In genomic region chr16:2151188-2152091, GRCh38 we compare ENCODE assay signal across 9 cellular contexts. TPM values are rescaled to one million over a fixed set of nuclear protein-coding genes. Genes with fewer than 3 reads are reported as not detected.
DNase-seq lines count a peak whose midpoint lies in the region; ATAC-seq and TF ChIP-seq lines count a peak whose summit lies in the region.
"Had no signal": no experiment of that assay in that cellular context is flagged by ENCODE, and none has a peak within 500 bp of the region (broad histone marks: within the 10 kb centered on the region; RNA-seq: fewer than 3 reads in every experiment).

No MANE protein-coding gene starts in this region.

- H3K27me3 ChIP-seq in Panc1 (ENCODE audit: control insufficient read depth, insufficient read depth, low read length) (no peaks in the 10 kb centered on the region), esophagus (ENCODE audit: control insufficient read depth in 1 of 2, insufficient read depth in 2 of 2, low read length in 2 of 2) (no peaks in the 10 kb centered on the region), ovary (no peaks in the 10 kb centered on the region)
- H3K27me3 ChIP-seq: upper lobe of left lung had no signal

- H3K4me1 Mint-ChIP-seq in activated CD4-positive, alpha-beta T cell treated with anti-CD3 and anti-CD28 coated beads, Interleukin-2, amount 10 ng/mL, durations not matched to agents 7 days and 5 days = peaks cover 33% of the 10 kb centered on the region

- in situ Hi-C loops in Panc1 (cut with HindIII; ENCODE audit: low pct_unique_long_range_greater_than_20kb, low sequenced_read_pairs) = no loop called here

- POLR2A ChIA-PET in activated CD4-positive, alpha-beta T cell treated with anti-CD3 and anti-CD28 coated beads, Interleukin-2, amount 10 ng/mL, durations not matched to agents 7 days and 5 days (lab: Charles Lee) = no interaction called here
- POLR2A ChIA-PET in Panc1 (lab: Charles Lee) = interaction anchor here (0.5 to 0.7 kb wide), 4 partner anchors 11 to 166 kb away, joined by 3 to 7 read pairs (median 5); no protein-coding TSS in a partner anchor

- no peak for TF ChIP-seq EP300 in ovary (IDR thresholded peaks at IDR 0.05)

- H3K4me3 ChIP-seq in Panc1 (ENCODE audit: low read depth in 2 of 2, low read length in 2 of 2) (peak overlapping the region; percentile 6 to 67; a peak in 3 of 4 replicates), esophagus (ENCODE audit: low read depth in 1 of 2, low read length in 2 of 2) (no peak overlapping the region), ovary (no peak overlapping the region)

- CTCF ChIA-PET in activated CD4-positive, alpha-beta T cell treated with anti-CD3 and anti-CD28 coated beads, Interleukin-2, amount 10 ng/mL, durations not matched to agents 7 days and 5 days (lab: Charles Lee) = interaction anchor here (0.8 to 4.3 kb wide), 4 partner anchors 11 to 148 kb away, joined by 3 to 36 read pairs (median 6); no protein-coding TSS in a partner anchor
- CTCF ChIA-PET in Panc1 (lab: Charles Lee) = interaction anchor here (0.6 to 0.8 kb wide), 5 partner anchors 11 to 130 kb away, joined by 3 to 8 read pairs (median 5); no protein-coding TSS in a partner anchor

- peaks cover 23% of the 10 kb centered on the region for H3K36me3 Mint-ChIP-seq in activated CD4-positive, alpha-beta T cell treated with anti-CD3 and anti-CD28 coated beads, Interleukin-2, amount 10 ng/mL, durations not matched to agents 7 days and 5 days (ENCODE audit: low read depth)

- no peak for TF ChIP-seq POLR2A in ovary (IDR thresholded peaks at IDR 0.05)

- H3K9me3 ChIP-seq in Panc1 (ENCODE audit: control insufficient read depth, insufficient read depth, low read depth, low read length) (no peaks in the 10 kb centered on the region), esophagus (ENCODE audit: control insufficient read depth in 2 of 2, insufficient read depth in 1 of 2, low read depth in 1 of 2, low read length in 1 of 2) (no peaks in the 10 kb centered on the region), ovary (no peaks in the 10 kb centered on the region)
- H3K9me3 ChIP-seq: upper lobe of left lung had no signal

- BruUV-seq in Panc1 (replicated peaks; lab: Mats Ljungman, UMichigan) = no TSS peak

- H3K36me3 ChIP-seq in Panc1 (ENCODE audit: control insufficient read depth, insufficient read depth, low read length) = peaks cover 15% of the 10 kb centered on the region; the same call in 1 of the 2 replicates
- peaks cover 0 to 7% of the 10 kb centered on the region in 2 donors for H3K36me3 ChIP-seq in esophagus (ENCODE audit: control insufficient read depth in 2 of 2, insufficient read depth in 2 of 2, low read length in 1 of 2)
- H3K36me3 ChIP-seq in ovary = no peaks in the 10 kb centered on the region

- no peak for DNase-seq in activated CD4-positive, alpha-beta T cell treated with anti-CD3 and anti-CD28 coated beads, Interleukin-2, amount 10 ng/mL, durations not matched to agents 7 days and 5 days
- no peak for DNase-seq in activated CD4-positive, alpha-beta T cell treated with anti-CD3 and anti-CD28 coated beads for 4 hours
- DNase-seq in Panc1 (ENCODE audit: low read depth, low spot score) = no peak
- DNase-seq in stimulated activated CD8-positive, alpha-beta memory T cell treated with anti-CD3 and anti-CD28 coated beads, Interleukin-4, amount 100 ng/mL, for 48 hours = peak; percentile 59
- no peak for DNase-seq in NCI-H2029 treated with DMSO at 0.1 percent for 48 hours (lab: John Stamatoyannopoulos, UW)
- no peak for DNase-seq in ovary

- H3K4me1 ChIP-seq in Panc1 (ENCODE audit: control insufficient read depth, insufficient read depth, low read length) (peaks cover 51% of the 10 kb centered on the region), esophagus (ENCODE audit: control insufficient read depth in 2 of 2, insufficient read depth in 2 of 2, low read length in 1 of 2) (peaks cover 21 to 36% of the 10 kb centered on the region in 2 donors), ovary (ENCODE audit: insufficient read depth) (peaks cover 23% of the 10 kb centered on the region)

- ATAC-seq in Panc1 = peak; percentile 1
- no peak for ATAC-seq in GM19467 (IDR thresholded peaks at IDR 0.05; ENCODE audit: unreplicated experiment)

- intact Hi-C loops in Panc1 (cut with micrococcal nuclease; ENCODE audit: unreplicated experiment) = no loop called here
- intact Hi-C loops in ovary (cut with DNase I) = loop anchor here in 2 of 4 donors (5.0 to 10.0 kb wide), 2 partner anchors 103 to 124 kb away; partner anchors contain the start of genes ECI1 (in 1 of the 2) and NHERF2 (in 1 of the 2)

- H3K27ac ChIP-seq in Panc1 (ENCODE audit: low read length) (peak overlapping the region; percentile 100), esophagus (ENCODE audit: low read depth in 2 of 2, low read length in 1 of 2) (peak overlapping the region; percentile 61 to 77), ovary (no peak overlapping the region)

- no peaks in the 10 kb centered on the region for H3K27me3 Mint-ChIP-seq in activated CD4-positive, alpha-beta T cell treated with anti-CD3 and anti-CD28 coated beads, Interleukin-2, amount 10 ng/mL, durations not matched to agents 7 days and 5 days

- no peaks in the 10 kb centered on the region for H3K9me3 Mint-ChIP-seq in activated CD4-positive, alpha-beta T cell treated with anti-CD3 and anti-CD28 coated beads, Interleukin-2, amount 10 ng/mL, durations not matched to agents 7 days and 5 days

- H3K27ac Mint-ChIP-seq in activated CD4-positive, alpha-beta T cell treated with anti-CD3 and anti-CD28 coated beads, Interleukin-2, amount 10 ng/mL, durations not matched to agents 7 days and 5 days = no peak overlapping the region

- TF ChIP-seq CTCF in Panc1 (IDR thresholded peaks at IDR 0.05) = no peak
- TF ChIP-seq CTCF in ovary (IDR thresholded peaks at IDR 0.05) = no peak

- WGBS in esophagus, 2 donors = 57 to 58% methylated on average over 13 of the region's 13 CpGs
- 68 to 76% (median 71%) methylated on average over 12 to 13 of the region's 13 CpGs for WGBS in ovary, 3 donors

- H3K4me3 Mint-ChIP-seq in activated CD4-positive, alpha-beta T cell treated with anti-CD3 and anti-CD28 coated beads, Interleukin-2, amount 10 ng/mL, durations not matched to agents 7 days and 5 days = peak overlapping the region; percentile 30

RNA-seq across cellular contexts. Expression of gene RAB26, which starts 3.0 kb away (rescaled TPM):
- total RNA-seq in activated CD4-positive, alpha-beta T cell treated with anti-CD3 and anti-CD28 coated beads, Interleukin-2, amount 10 ng/mL, durations not matched to agents 7 days and 5 days = under 1 TPM; 0.20 to 0.42 TPM
- 92.2 TPM for total RNA-seq in Panc1 (2021; ENCODE audit: unreplicated experiment)
- polyA plus RNA-seq in Panc1 (2012; ENCODE audit: insufficient read length) = 136 TPM
- 1 to 10 TPM; 1.1 to 4.7 TPM for polyA plus RNA-seq in esophagus
- total RNA-seq in ovary = under 1 TPM in 2 of 7 donors, not detected in 5; 0.12 to 0.80 TPM
- polyA plus RNA-seq in ovary = under 1 TPM; 0.19 to 0.50 TPM

RNA-seq across cellular contexts. Expression of gene TRAF7, which starts 4.1 kb away (rescaled TPM):
- total RNA-seq in activated CD4-positive, alpha-beta T cell treated with anti-CD3 and anti-CD28 coated beads, Interleukin-2, amount 10 ng/mL, durations not matched to agents 7 days and 5 days = 10 to 100 TPM; 55.6 to 59.7 TPM
- total RNA-seq in Panc1 (2021; ENCODE audit: unreplicated experiment) = 108 TPM
- 116 TPM for polyA plus RNA-seq in Panc1 (2012; ENCODE audit: insufficient read length)
- 10 to 100 TPM; 40.1 to 41.5 TPM for polyA plus RNA-seq in esophagus
- 10 to 100 TPM; 20.5 to 68.0 (median 48.0) TPM for total RNA-seq in ovary
- 10 to 100 TPM; 13.3 to 26.3 TPM for polyA plus RNA-seq in ovary

RNA-seq across cellular contexts. Expression of gene PKD1, which starts 15.7 kb away (rescaled TPM):
- 10 to 100 TPM; 72.9 to 77.2 TPM for total RNA-seq in activated CD4-positive, alpha-beta T cell treated with anti-CD3 and anti-CD28 coated beads, Interleukin-2, amount 10 ng/mL, durations not matched to agents 7 days and 5 days
- total RNA-seq in Panc1 (2021; ENCODE audit: unreplicated experiment) (279 TPM), ovary (100 to 1,000 TPM in 6 of 7 donors, 10 to 100 TPM in 1; 78.8 to 203 (median 145) TPM)
- polyA plus RNA-seq in Panc1 (2012; ENCODE audit: insufficient read length) = 412 TPM
- polyA plus RNA-seq in esophagus (10 to 100 TPM; 40.5 to 78.0 TPM), ovary (100 to 1,000 TPM in 1 of 2 donors, 1 to 10 TPM in 1; 8.7 to 113 TPM)

RNA-seq across cellular contexts. Expression of gene CASKIN1, which starts 45.0 kb away (rescaled TPM):
- total RNA-seq in activated CD4-positive, alpha-beta T cell treated with anti-CD3 and anti-CD28 coated beads, Interleukin-2, amount 10 ng/mL, durations not matched to agents 7 days and 5 days = under 1 TPM; 0.07 to 0.19 TPM
- total RNA-seq in Panc1 (2021; ENCODE audit: unreplicated experiment) (4.5 TPM), ovary (1 to 10 TPM in 1 of 7 donors, under 1 TPM in 6; 0.10 to 2.4 (median 0.60) TPM)
- 2.8 TPM for polyA plus RNA-seq in Panc1 (2012; ENCODE audit: insufficient read length)
- polyA plus RNA-seq in esophagus (under 1 TPM; 0.29 to 0.81 TPM), ovary (under 1 TPM in 1 of 2 donors, not detected in 1; 0.52 TPM)

RNA-seq across cellular contexts. Expression of gene MLST8, which starts 53.8 kb away (rescaled TPM):
- total RNA-seq in activated CD4-positive, alpha-beta T cell treated with anti-CD3 and anti-CD28 coated beads, Interleukin-2, amount 10 ng/mL, durations not matched to agents 7 days and 5 days = 10 to 100 TPM; 35.9 to 36.4 TPM
- total RNA-seq in Panc1 (2021; ENCODE audit: unreplicated experiment) (91.1 TPM), ovary (10 to 100 TPM; 24.5 to 56.2 (median 28.4) TPM)
- 129 TPM for polyA plus RNA-seq in Panc1 (2012; ENCODE audit: insufficient read length)
- polyA plus RNA-seq in esophagus (10 to 100 TPM; 27.8 to 38.3 TPM), ovary (10 to 100 TPM in 1 of 2 donors, 1 to 10 TPM in 1; 7.4 to 42.9 TPM)

Comparison
In these comparisons a context has a peak if more than half of its experiments do, and no peak if none do; other contexts are left out.
1. H3K27ac ChIP-seq: peak in Panc1 (single experiment) and esophagus (2 of 2); none in ovary (0 of 2).
2. H3K4me3 ChIP-seq: peak in Panc1 (2 of 2); none in esophagus (0 of 2) and ovary (single experiment).
3. RNA of gene RAB26, which starts 3.0 kb away (total RNA-seq): 92.2 TPM in Panc1 (single experiment); 0.20 to 0.42 TPM in activated CD4-positive, alpha-beta T cell treated with anti-CD3 and anti-CD28 coated beads, Interleukin-2, amount 10 ng/mL, durations not matched to agents 7 days and 5 days and 0.12 to 0.80 TPM in ovary; every median in the first group is over 10 times any median in the second.